In the genomic region with DNA sequence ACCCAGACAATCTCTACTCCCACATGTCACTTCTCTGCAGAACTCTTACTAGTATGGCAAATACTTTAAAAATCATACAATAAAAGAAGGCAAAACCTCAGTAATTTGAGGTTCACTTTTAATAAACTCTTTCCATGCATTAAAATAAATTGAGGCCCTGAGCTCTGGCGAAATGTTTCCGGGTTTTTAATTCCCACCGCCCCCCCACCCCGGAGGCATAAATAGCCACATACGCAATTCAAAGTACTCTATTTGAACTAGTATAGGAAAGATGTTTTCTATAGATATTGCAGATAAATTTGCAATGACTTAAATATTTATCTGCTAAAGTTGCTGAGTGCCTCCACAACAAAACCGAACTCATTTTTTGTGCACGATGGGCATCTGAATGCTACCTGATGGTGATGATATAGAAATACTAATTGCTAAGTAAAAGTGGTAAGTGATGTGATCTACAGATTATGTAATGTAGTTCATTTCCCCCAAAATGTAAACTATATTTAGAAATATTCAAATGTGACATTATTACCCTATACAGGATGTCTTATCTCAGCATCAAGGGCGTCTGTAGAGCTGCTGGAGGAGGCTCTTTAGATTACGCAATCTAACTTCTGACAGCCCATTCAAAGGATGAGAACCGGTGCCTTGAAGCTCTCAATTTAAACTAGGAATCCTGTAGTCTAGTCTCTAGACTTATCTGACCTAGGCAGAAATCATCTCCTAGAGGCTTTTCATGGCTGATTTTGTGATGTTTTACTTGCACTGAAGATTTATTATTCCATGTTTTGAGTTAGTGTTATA, we compare ENCODE assay signal across 8 cellular contexts. TPM values are rescaled to one million over a fixed set of nuclear protein-coding genes. Genes with fewer than 3 reads are reported as not detected.
A peak's percentile ranks its signal among the peaks of the same experiment; 100 is the strongest.
DNase-seq lines count a peak whose midpoint lies in the region; ATAC-seq and TF ChIP-seq lines count a peak whose summit lies in the region.

No MANE protein-coding gene starts in this region.

- peaks cover 9% of the 10 kb centered on the region; the same call in 1 of the 2 replicates for H4K20me1 ChIP-seq in GM23248 (ENCODE audit: insufficient read depth)

- H3K27me3 ChIP-seq in GM23248 (replicated peaks; ENCODE audit: insufficient read depth) (no peaks in the 10 kb centered on the region), neutrophil (no peaks in the 10 kb centered on the region)

- H3K9ac ChIP-seq in GM23248 = peak overlapping the region; percentile 95

- H3F3A ChIP-seq in GM23248 (ENCODE audit: insufficient read depth) = peaks cover 71% of the 10 kb centered on the region

- DNase-seq in AML-193 (lab: John Stamatoyannopoulos, UW) = peak; percentile 77
- peak; percentile 77 for DNase-seq in GM23248
- DNase-seq in SIG-M5 (lab: John Stamatoyannopoulos, UW) = peak; percentile 96
- peak; percentile 33 for DNase-seq in effector CD4-positive, alpha-beta T cell

- no peaks in the 10 kb centered on the region for H3K9me2 ChIP-seq in GM23248 (ENCODE audit: insufficient read depth)

- H3K36me3 ChIP-seq in GM23248 (ENCODE audit: low read depth) (peaks cover 20% of the 10 kb centered on the region), neutrophil (peaks cover 5% of the 10 kb centered on the region)

- peak overlapping the region; percentile 93 for H3K27ac ChIP-seq in GM23248
- peak overlapping the region; percentile 99 for H3K27ac ChIP-seq in neutrophil

- ATAC-seq in GM19452 (IDR thresholded peaks at IDR 0.05; ENCODE audit: unreplicated experiment) = no peak
- no peak for ATAC-seq in GM21367 (IDR thresholded peaks at IDR 0.05; ENCODE audit: unreplicated experiment)
- no peak for ATAC-seq in HG03095 (IDR thresholded peaks at IDR 0.05; ENCODE audit: unreplicated experiment)

- 19 to 20% methylated on average over 10 of the region's 10 CpGs for WGBS in GM23248 (ENCODE audit: low coverage in 1 of 2, low lambda C conversion rate in 2 of 2, missing lambda C conversion rate in 2 of 2), 2 experiments

- peak overlapping the region; percentile 94; the same call in 1 of the 2 replicates for H3K4me3 ChIP-seq in GM23248
- peak overlapping the region; percentile 19 to 82 for H3K4me3 ChIP-seq in neutrophil (ENCODE audit: low read depth in 1 of 2, low read length in 1 of 2)

- H3K4me2 ChIP-seq in GM23248 (ENCODE audit: unreplicated experiment) = peak overlapping the region; percentile 89

- no peak for TF ChIP-seq CTCF in neutrophil (IDR thresholded peaks at IDR 0.05)

- H3K79me2 ChIP-seq in GM23248 (ENCODE audit: insufficient read depth) = peaks cover 56% of the 10 kb centered on the region

- peaks cover 53% of the 10 kb centered on the region for H3K4me1 ChIP-seq in GM23248 (ENCODE audit: insufficient read depth)
- H3K4me1 ChIP-seq in neutrophil (ENCODE audit: control insufficient read depth in 1 of 2, insufficient read depth in 1 of 2, low read depth in 1 of 2, low read length in 1 of 2) = peaks cover 82 to 83% of the 10 kb centered on the region in 2 experiments

- in situ Hi-C loops in GM23248 (cut with MboI) = no loop called here

- no peak overlapping the region for H2AFZ ChIP-seq in GM23248

- no peaks in the 10 kb centered on the region for H3K9me3 ChIP-seq in GM23248 (ENCODE audit: low read depth)
- H3K9me3 ChIP-seq in neutrophil = no peaks in the 10 kb centered on the region

RNA-seq across cellular contexts. Expression of gene IRF2BP2, which starts 8.6 kb away (rescaled TPM):
- total RNA-seq in GM23248 (2014; rRNA removed; shearing (Covaris generic)) = 60.7 and 69.3 TPM in 2 replicates
- polyA plus RNA-seq in GM23248 (2016; fragmentation: Nextera tagmentation; extraction: Ambion mirVana) = 12.9 and 13.0 TPM in 2 replicates

Comparison
In these comparisons a context has a peak if more than half of its experiments do, and no peak if none do; other contexts are left out.
1. DNase-seq: peak in every context shown above with its lines; median percentile 96 in SIG-M5; 77 in AML-193; 77 in GM23248; 33 in effector CD4-positive, alpha-beta T cell.